Comparison of ENCODE assay signal across 1 cellular context in the genomic region with DNA sequence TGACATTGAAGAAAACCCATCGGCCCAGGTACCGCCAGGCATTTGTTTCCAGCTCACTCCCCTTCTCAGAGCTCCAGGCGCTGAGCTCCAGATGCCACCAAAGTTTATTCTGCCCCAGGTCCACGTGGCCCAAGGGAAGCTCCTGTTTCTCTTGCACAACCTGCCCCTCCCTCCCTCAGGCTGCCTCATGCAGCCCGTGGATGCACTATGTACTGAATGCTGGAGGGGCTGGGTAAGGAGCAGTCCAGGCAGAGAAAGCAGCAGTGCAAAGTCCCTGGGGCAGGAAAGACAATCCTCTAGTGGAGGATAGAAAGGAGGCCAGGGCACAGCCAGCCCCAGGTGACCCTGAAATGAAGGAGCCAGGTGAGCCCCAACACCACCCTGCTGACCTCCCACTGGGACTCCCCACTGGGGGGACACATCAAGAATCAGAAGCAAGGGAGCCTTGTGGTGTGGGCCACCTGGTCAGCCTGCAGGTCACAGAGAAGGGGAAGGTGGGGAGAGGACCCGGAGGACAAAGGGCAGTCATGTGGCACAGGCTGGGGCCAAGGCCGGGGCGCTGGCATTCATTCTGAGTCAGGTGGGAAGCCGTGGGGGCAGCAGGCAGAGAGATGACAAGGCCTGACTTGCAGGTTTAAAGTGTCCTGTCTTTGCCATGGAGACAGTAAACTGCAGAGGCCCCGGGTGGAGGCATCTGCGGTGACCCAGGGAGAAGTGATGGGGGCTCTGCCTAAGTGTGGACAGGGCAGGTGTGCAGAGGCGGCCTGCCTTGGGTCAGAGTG.
TF ChIP-seq lines count a peak whose summit lies in the region.

No MANE protein-coding gene starts in this region.

TF ChIP-seq in GM23338, 12 proteins besides CTCF, POLR2A, EP300 and RAD21:
- TF ChIP-seq JUNB (IDR thresholded peaks at IDR 0.05; ENCODE audit: unreplicated experiment) = no peak
- TF ChIP-seq ZNF331 (CRISPR knock-in tag; IDR thresholded peaks at IDR 0.05; ENCODE audit: low read depth) = no peak
- no peak for TF ChIP-seq POLR2AphosphoS5 (IDR thresholded peaks at IDR 0.05; ENCODE audit: low read depth)
- TF ChIP-seq, protein P1, sequence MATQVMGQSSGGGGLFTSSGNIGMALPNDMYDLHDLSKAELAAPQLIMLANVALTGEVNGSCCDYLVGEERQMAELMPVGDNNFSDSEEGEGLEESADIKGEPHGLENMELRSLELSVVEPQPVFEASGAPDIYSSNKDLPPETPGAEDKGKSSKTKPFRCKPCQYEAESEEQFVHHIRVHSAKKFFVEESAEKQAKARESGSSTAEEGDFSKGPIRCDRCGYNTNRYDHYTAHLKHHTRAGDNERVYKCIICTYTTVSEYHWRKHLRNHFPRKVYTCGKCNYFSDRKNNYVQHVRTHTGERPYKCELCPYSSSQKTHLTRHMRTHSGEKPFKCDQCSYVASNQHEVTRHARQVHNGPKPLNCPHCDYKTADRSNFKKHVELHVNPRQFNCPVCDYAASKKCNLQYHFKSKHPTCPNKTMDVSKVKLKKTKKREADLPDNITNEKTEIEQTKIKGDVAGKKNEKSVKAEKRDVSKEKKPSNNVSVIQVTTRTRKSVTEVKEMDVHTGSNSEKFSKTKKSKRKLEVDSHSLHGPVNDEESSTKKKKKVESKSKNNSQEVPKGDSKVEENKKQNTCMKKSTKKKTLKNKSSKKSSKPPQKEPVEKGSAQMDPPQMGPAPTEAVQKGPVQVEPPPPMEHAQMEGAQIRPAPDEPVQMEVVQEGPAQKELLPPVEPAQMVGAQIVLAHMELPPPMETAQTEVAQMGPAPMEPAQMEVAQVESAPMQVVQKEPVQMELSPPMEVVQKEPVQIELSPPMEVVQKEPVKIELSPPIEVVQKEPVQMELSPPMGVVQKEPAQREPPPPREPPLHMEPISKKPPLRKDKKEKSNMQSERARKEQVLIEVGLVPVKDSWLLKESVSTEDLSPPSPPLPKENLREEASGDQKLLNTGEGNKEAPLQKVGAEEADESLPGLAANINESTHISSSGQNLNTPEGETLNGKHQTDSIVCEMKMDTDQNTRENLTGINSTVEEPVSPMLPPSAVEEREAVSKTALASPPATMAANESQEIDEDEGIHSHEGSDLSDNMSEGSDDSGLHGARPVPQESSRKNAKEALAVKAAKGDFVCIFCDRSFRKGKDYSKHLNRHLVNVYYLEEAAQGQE (IDR thresholded peaks at IDR 0.05; ENCODE audit: unreplicated experiment) = no peak
- TF ChIP-seq STAT1 (IDR thresholded peaks at IDR 0.05; ENCODE audit: unreplicated experiment) = no peak
- no peak for TF ChIP-seq CREB1 (CRISPR knock-in tag; IDR thresholded peaks at IDR 0.05; ENCODE audit: low read depth)
- no peak for TF ChIP-seq EZH2phosphoT487 (IDR thresholded peaks at IDR 0.05; ENCODE audit: unreplicated experiment)
